Comparison of ENCODE assay signal across 8 cellular contexts in genomic region chr4:165208322-165208652, GRCh38. TPM values are rescaled to one million over a fixed set of nuclear protein-coding genes. Genes with fewer than 3 reads are reported as not detected.
DNase-seq lines count a peak whose midpoint lies in the region; ATAC-seq and TF ChIP-seq lines count a peak whose summit lies in the region.

No MANE protein-coding gene starts in this region.

- H3K9me3 Mint-ChIP-seq in IgD-negative memory B cell, result no peaks in the 10 kb centered on the region

- H3K27ac ChIP-seq in muscle layer of duodenum (ENCODE audit: low read length), result peak overlapping the region; percentile 19

- H3K9me3 ChIP-seq in muscle layer of duodenum (ENCODE audit: control insufficient read depth in 1 of 2, low read length in 2 of 2), result no peaks in the 10 kb centered on the region

- H3K4me3 ChIP-seq in AG10803 (ENCODE audit: low read length) (peak overlapping the region; percentile 83), muscle layer of duodenum (ENCODE audit: low read depth in 1 of 2, low read length in 2 of 2) (peak overlapping the region; percentile 87 to 90)

- no peaks in the 10 kb centered on the region for H3K36me3 ChIP-seq in muscle layer of duodenum (ENCODE audit: control insufficient read depth in 1 of 2, insufficient read depth in 2 of 2, low read length in 2 of 2)

- no peaks in the 10 kb centered on the region for H3K27me3 ChIP-seq in muscle layer of duodenum (ENCODE audit: low read depth, low read length)

- H3K4me1 Mint-ChIP-seq in IgD-negative memory B cell, result peaks cover 34 to 58% (median 35%) of the 10 kb centered on the region in 3 donors

- H3K27ac Mint-ChIP-seq in IgD-negative memory B cell, result peak overlapping the region; percentile 68 to 92 (median 92)

- ATAC-seq in HG03342 (IDR thresholded peaks at IDR 0.05; ENCODE audit: unreplicated experiment) (no peak), HG03025 (IDR thresholded peaks at IDR 0.05; ENCODE audit: low FRiP score, unreplicated experiment) (no peak), HG02938 (IDR thresholded peaks at IDR 0.05; ENCODE audit: unreplicated experiment) (no peak)

- H3K4me3 Mint-ChIP-seq in IgD-negative memory B cell, result peak overlapping the region; percentile 90 to 96 (median 94)

- H3K36me3 Mint-ChIP-seq in IgD-negative memory B cell, result no peaks in the 10 kb centered on the region

- no peak for DNase-seq in AG10803 (ENCODE audit: low read depth)
- peak; percentile 15 for DNase-seq in central memory CD4-positive, alpha-beta T cell
- DNase-seq in UCSD-AML1 (lab: John Stamatoyannopoulos, UW; ENCODE audit: unreplicated experiment), result no peak

- no peak for TF ChIP-seq CTCF in AG10803 (conservative IDR thresholded peaks at IDR 0.05; ENCODE audit: low read length)

- H3K4me1 ChIP-seq in muscle layer of duodenum (ENCODE audit: control insufficient read depth in 1 of 2, insufficient read depth in 2 of 2, low read length in 2 of 2), result peaks cover 17 to 21% of the 10 kb centered on the region in 2 donors

- no peaks in the 10 kb centered on the region for H3K27me3 Mint-ChIP-seq in IgD-negative memory B cell

RNA-seq across cellular contexts. Expression of gene KLHL2, which starts 0.9 kb away (rescaled TPM):
- 4.0 TPM for polyA plus RNA-seq in IgD-negative memory B cell
